Comparison of ENCODE assay signal across 15 cellular contexts in the genomic region with DNA sequence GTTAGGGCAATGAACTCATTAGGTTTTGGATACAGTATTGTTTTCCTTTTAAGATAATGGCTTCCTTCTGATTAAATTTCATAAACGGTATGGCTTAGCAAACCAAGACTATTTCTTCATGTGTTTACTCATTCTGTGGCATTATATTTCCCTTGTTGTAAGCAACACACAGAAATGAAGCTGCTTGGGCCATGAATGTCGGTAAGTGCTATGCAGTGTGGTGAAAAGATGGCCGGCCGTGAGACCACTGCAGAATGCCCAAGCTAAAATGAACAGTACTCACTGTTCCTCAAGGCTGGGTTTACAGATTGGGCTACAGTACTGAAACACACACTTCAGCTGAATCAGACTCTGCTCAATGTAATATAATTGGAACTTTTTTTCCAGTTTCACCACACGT. TPM values are rescaled to one million over a fixed set of nuclear protein-coding genes. Genes with fewer than 3 reads are reported as not detected.
DNase-seq lines count a peak whose midpoint lies in the region; ATAC-seq, FAIRE-seq and TF ChIP-seq lines count a peak whose summit lies in the region.
"Had no signal": no experiment of that assay in that cellular context is flagged by ENCODE, and none has a peak within 500 bp of the region (broad histone marks: within the 10 kb centered on the region; RNA-seq: fewer than 3 reads in every experiment).

No MANE protein-coding gene starts in this region.

- peak overlapping the region; percentile 94 for H3K27ac Mint-ChIP-seq in stimulated activated effector memory CD8-positive, alpha-beta T cell treated with anti-CD3 and anti-CD28 coated beads, Interleukin-12 subunit alpha, Interleukin-12 subunit beta, amount 100 ng/mL, for 72 hours

- peaks cover 2% of the 10 kb centered on the region for H3K9me3 Mint-ChIP-seq in stimulated activated effector memory CD8-positive, alpha-beta T cell treated with anti-CD3 and anti-CD28 coated beads, Interleukin-12 subunit alpha, Interleukin-12 subunit beta, amount 100 ng/mL, for 72 hours

- TF ChIP-seq POLR2A in GM12878 (IDR thresholded peaks at IDR 0.05; ENCODE audit: low read depth, low read length): no peak

- H3K9ac ChIP-seq in DND-41 (ENCODE audit: low read depth, low read length): peak overlapping the region; percentile 64; the same call in 1 of the 2 replicates
- peak overlapping the region; percentile 58; the same call in 1 of the 2 replicates for H3K9ac ChIP-seq in OCI-LY3 (ENCODE audit: low read length)
- H3K9ac ChIP-seq in GM12878 (ENCODE audit: control insufficient read depth, insufficient read depth, low read length): no peak overlapping the region

- RAD21 ChIA-PET in GM12878 (lab: Charles Lee; ENCODE audit: unreplicated experiment): interaction anchor here (0.9 to 2.0 kb wide), 8 partner anchors 9 to 435 kb away, joined by 3 to 7 read pairs (median 4); no protein-coding TSS in a partner anchor

- intact Hi-C loops in GM12878 (cut with micrococcal nuclease; ENCODE audit: unreplicated experiment): loop anchor here (2.0 to 5.0 kb wide), 3 partner anchors 74 to 111 kb away; no protein-coding TSS in a partner anchor

- peaks cover 54% of the 10 kb centered on the region for H3K36me3 ChIP-seq in DND-41 (ENCODE audit: insufficient read depth, low read length)
- H3K36me3 ChIP-seq in OCI-LY3 (replicated peaks; ENCODE audit: low read depth, low read length): peaks cover 31% of the 10 kb centered on the region
- H3K36me3 ChIP-seq in GM12878 (ENCODE audit: control insufficient read depth in 2 of 2, insufficient read depth in 2 of 2, low read length in 1 of 2): peaks cover 0 to 15% of the 10 kb centered on the region in 2 experiments; a peak in 2 of 4 replicates
- H3K36me3 ChIP-seq in hepatocyte (replicated peaks; ENCODE audit: insufficient read depth, low read depth): no peaks in the 10 kb centered on the region
- H3K36me3 ChIP-seq: thoracic aorta had no signal

- in situ Hi-C loops in GM12878 (cut with MboI): loop anchor here (25.0 kb wide), 1 partner anchor 1534 kb away; no protein-coding TSS in a partner anchor

- H3K4me1 Mint-ChIP-seq in stimulated activated effector memory CD8-positive, alpha-beta T cell treated with anti-CD3 and anti-CD28 coated beads, Interleukin-12 subunit alpha, Interleukin-12 subunit beta, amount 100 ng/mL, for 72 hours: peaks cover 83% of the 10 kb centered on the region

- peaks cover 87% of the 10 kb centered on the region for H3K79me2 ChIP-seq in DND-41 (ENCODE audit: insufficient read depth, low read length)
- H3K79me2 ChIP-seq in OCI-LY3 (ENCODE audit: low read length): peaks cover 81% of the 10 kb centered on the region
- peaks cover 89% of the 10 kb centered on the region for H3K79me2 ChIP-seq in GM12878 (ENCODE audit: control insufficient read depth, insufficient read depth, low read length)
- no peaks in the 10 kb centered on the region for H3K79me2 ChIP-seq in hepatocyte

- H3K4me2 ChIP-seq in DND-41 (ENCODE audit: insufficient read depth, low read length): peak overlapping the region; percentile 25; the same call in 1 of the 2 replicates
- H3K4me2 ChIP-seq in OCI-LY3 (ENCODE audit: low read length): peak overlapping the region; percentile 73
- peak overlapping the region; percentile 62 for H3K4me2 ChIP-seq in GM12878 (ENCODE audit: control insufficient read depth, insufficient read depth)
- no peak overlapping the region for H3K4me2 ChIP-seq in hepatocyte

- CTCF ChIA-PET in GM12878 (lab: Yijun Ruan, JAX): interaction anchor here (1.0 to 2.3 kb wide), 4 partner anchors 16 to 57 kb away, joined by 3 to 7 read pairs (median 4); no protein-coding TSS in a partner anchor

- no peak overlapping the region for H2AFZ ChIP-seq in DND-41 (ENCODE audit: low read depth, low read length)
- H2AFZ ChIP-seq in OCI-LY3 (ENCODE audit: low read depth, low read length): no peak overlapping the region
- peak overlapping the region; percentile 38; the same call in 1 of the 2 replicates for H2AFZ ChIP-seq in GM12878 (ENCODE audit: control insufficient read depth, low read depth, low read length)
- H2AFZ ChIP-seq in hepatocyte: no peak overlapping the region

- no peak for FAIRE-seq in GM12878 (lab: Jason Lieb, UNC)
- FAIRE-seq: islet of Langerhans had no signal

- no peak for TF ChIP-seq EP300 in GM12878 (IDR thresholded peaks at IDR 0.05; ENCODE audit: borderline replicate concordance in 1 of 2, control insufficient read depth in 1 of 2, low read depth in 2 of 2, low read length in 2 of 2)

- H3K4me3 ChIP-seq in DND-41 (ENCODE audit: low read depth in 1 of 2, low read length in 2 of 2): no peak overlapping the region; a peak in 1 of 4 replicates
- H3K4me3 ChIP-seq in OCI-LY3 (ENCODE audit: low read length): peak overlapping the region; percentile 47
- H3K4me3 ChIP-seq in GM12878: peak overlapping the region; percentile 21; the same call in 1 of the 2 replicates
- no peak overlapping the region for H3K4me3 ChIP-seq in hepatocyte
- H3K4me3 ChIP-seq: thoracic aorta had no signal

- H3K27ac ChIP-seq in DND-41 (ENCODE audit: low read length) (peak overlapping the region; percentile 98), OCI-LY3 (ENCODE audit: low read length) (peak overlapping the region; percentile 98), GM12878 (ENCODE audit: control insufficient read depth, insufficient read depth) (peak overlapping the region; percentile 84), hepatocyte (no peak overlapping the region)
- H3K27ac ChIP-seq: C4-2B, thoracic aorta had no signal

- POLR2A ChIA-PET in GM12878 (lab: Charles Lee): interaction anchor here (0.9 to 2.0 kb wide), 3 partner anchors 11 to 35 kb away, joined by 3 to 6 read pairs (median 4); no protein-coding TSS in a partner anchor

- BruUV-seq in GM12878 (replicated peaks; lab: Mats Ljungman, UMichigan): no TSS peak

- H4K20me1 ChIP-seq in DND-41 (ENCODE audit: insufficient read depth, low read length) (no peaks in the 10 kb centered on the region), OCI-LY3 (ENCODE audit: insufficient read depth, low read length) (peaks cover 4% of the 10 kb centered on the region; the same call in 1 of the 2 replicates), GM12878 (ENCODE audit: control insufficient read depth, insufficient read depth) (no peaks in the 10 kb centered on the region), hepatocyte (ENCODE audit: insufficient read depth, poor library complexity, severe bottlenecking) (no peaks in the 10 kb centered on the region)

- H3K4me1 ChIP-seq in DND-41 (ENCODE audit: insufficient read depth, low read length) (peaks cover 89% of the 10 kb centered on the region), OCI-LY3 (ENCODE audit: low read length) (peaks cover 73% of the 10 kb centered on the region), GM12878 (ENCODE audit: control insufficient read depth, insufficient read depth, low read length) (peaks cover 30% of the 10 kb centered on the region), hepatocyte (ENCODE audit: insufficient read depth) (no peaks in the 10 kb centered on the region)

- H3K4me3 Mint-ChIP-seq in stimulated activated effector memory CD8-positive, alpha-beta T cell treated with anti-CD3 and anti-CD28 coated beads, Interleukin-12 subunit alpha, Interleukin-12 subunit beta, amount 100 ng/mL, for 72 hours: peak overlapping the region; percentile 64

- SMC1A ChIA-PET in GM12878 (lab: Charles Lee; ENCODE audit: uncharacterized antibody, unreplicated experiment): interaction anchor here (0.6 to 5.1 kb wide), 11 partner anchors 10 to 110 kb away, joined by 3 to 31 read pairs (median 4); partner anchors contain the start of gene APBB1IP

- H3K27me3 ChIP-seq in DND-41 (ENCODE audit: insufficient read depth, low read length, poor library complexity): no peaks in the 10 kb centered on the region
- H3K27me3 ChIP-seq in OCI-LY3 (ENCODE audit: low read depth, low read length): no peaks in the 10 kb centered on the region
- H3K27me3 ChIP-seq in GM12878 (replicated peaks in 1 of 2; ENCODE audit: control insufficient read depth in 2 of 2, insufficient read depth in 2 of 2, low read length in 1 of 2): no peaks in the 10 kb centered on the region
- H3K27me3 ChIP-seq in hepatocyte: no peaks in the 10 kb centered on the region

- peaks cover 35% of the 10 kb centered on the region for H3K36me3 Mint-ChIP-seq in stimulated activated effector memory CD8-positive, alpha-beta T cell treated with anti-CD3 and anti-CD28 coated beads, Interleukin-12 subunit alpha, Interleukin-12 subunit beta, amount 100 ng/mL, for 72 hours

- DNase-seq in DND-41: no peak
- DNase-seq in GM12878 (ENCODE audit: low read depth, low spot score): no peak
- no peak for DNase-seq in stimulated activated effector memory CD8-positive, alpha-beta T cell treated with anti-CD3 and anti-CD28 coated beads, Interleukin-12 subunit alpha, Interleukin-12 subunit beta, amount 100 ng/mL, for 72 hours (ENCODE audit: low spot score in 2 of 2)
- DNase-seq in hepatocyte (ENCODE audit: low spot score): no peak
- DNase-seq: activated gamma-delta T cell, NCI-H2029 treated with DMSO at 0.1 percent for 48 hours, NCI-H526 treated with DMSO at 0.1 percent for 48 hours, posterior cingulate gyrus, RPMI8226 had no signal

- H3K9me3 ChIP-seq in DND-41 (ENCODE audit: insufficient read depth, low read length, severe bottlenecking): no peaks in the 10 kb centered on the region
- no peaks in the 10 kb centered on the region for H3K9me3 ChIP-seq in OCI-LY3 (ENCODE audit: insufficient read depth, low read length)
- H3K9me3 ChIP-seq in GM12878 (replicated peaks; ENCODE audit: control insufficient read depth, insufficient read depth, low read length): peaks cover 6% of the 10 kb centered on the region; the same call in 2 of the 3 replicates
- no peaks in the 10 kb centered on the region for H3K9me3 ChIP-seq in hepatocyte (ENCODE audit: low read depth)
- H3K9me3 ChIP-seq: thoracic aorta had no signal

- no peaks in the 10 kb centered on the region for H3K9me2 ChIP-seq in hepatocyte (replicated peaks; ENCODE audit: insufficient read depth)

- TF ChIP-seq RAD21 in GM12878 (IDR thresholded peaks at IDR 0.05; ENCODE audit: insufficient read depth, low read depth, low read length): no peak

- ATAC-seq in DND-41 (ENCODE audit: insufficient read depth, low read depth) (no peak), GM12878 (peak; percentile 36), GM19395 (IDR thresholded peaks at IDR 0.05; ENCODE audit: unreplicated experiment) (no peak), GM21367 (IDR thresholded peaks at IDR 0.05; ENCODE audit: unreplicated experiment) (no peak)
- peak; percentile 51 for ATAC-seq in stimulated activated effector memory CD8-positive, alpha-beta T cell treated with anti-CD3 and anti-CD28 coated beads, Interleukin-12 subunit alpha, Interleukin-12 subunit beta, amount 100 ng/mL, for 72 hours

- TF ChIP-seq CTCF in DND-41 (IDR thresholded peaks at IDR 0.05; ENCODE audit: borderline replicate concordance, extremely low read depth, low read length, poor library complexity, severe bottlenecking) (no peak), OCI-LY3 (IDR thresholded peaks at IDR 0.05; ENCODE audit: low read depth, low read length) (no peak), GM12878 (IDR thresholded peaks at IDR 0.05 in 2 of 3, conservative IDR thresholded peaks at IDR 0.05 in 1 of 3; ENCODE audit: control insufficient read depth in 2 of 3, extremely low read depth in 1 of 3, insufficient read depth in 1 of 3, low read depth in 3 of 3, low read length in 3 of 3) (no peak), hepatocyte (IDR thresholded peaks at IDR 0.05; ENCODE audit: poor library complexity) (no peak)

- 54% methylated on average over 5 of the region's 5 CpGs for WGBS in GM12878 (ENCODE audit: insufficient coverage, insufficient replicate concordance, low lambda C conversion rate, missing lambda C conversion rate)
- 82% methylated on average over 5 of the region's 5 CpGs for WGBS in hepatocyte (ENCODE audit: low lambda C conversion rate, missing lambda C conversion rate)

RNA-seq across cellular contexts. Expression of gene APBB1IP, which starts 8.1 kb away (rescaled TPM):
- 95.1 and 97.5 TPM in 2 replicates for total RNA-seq in GM12878 (2013; cell fraction: nucleolus; rRNA removed)
- total RNA-seq in GM12878 (2014; rRNA removed) (14.7 and 14.8 TPM in 2 replicates), GM12878 (2014; rRNA removed; fragmentation: Illumina TruSeq; extraction: Trizol) (18.2 and 20.0 TPM in 2 replicates), GM12878 (2021) (67.0 and 67.4 TPM in 2 replicates), hepatocyte (1.1 and 1.6 TPM in 2 replicates)
- 26.8 TPM for polyA plus RNA-seq in GM12878 (2011; ENCODE audit: low read depth)
- polyA plus RNA-seq in GM12878 (2011; rRNA removed) (10.6 and 12.5 TPM in 2 replicates), GM12878 (2014; fragmentation: Illumina TruSeq; extraction: Trizol) (66.0 and 74.0 TPM in 2 replicates), GM12878 (2014; fragmentation: Nextera tagmentation; extraction: Ambion mirVana) (10 to 100 TPM in 1 of 2 experiments, 1 to 10 TPM in 1; 7.3 to 11.4 TPM), GM12878 (2014; rRNA removed) (21.5 and 28.1 TPM in 2 replicates), GM12878 (2016; fragmentation: Nextera tagmentation; extraction: Ambion mirVana) (10 to 100 TPM; 23.7 to 30.2 TPM), hepatocyte (1.8 and 2.0 TPM in 2 replicates)
- 9.7 and 14.3 TPM in 2 replicates for polyA plus RNA-seq in GM12878 (2011; cell fraction: cytosol; rRNA removed)
- 20.7 and 24.7 TPM in 2 replicates for polyA plus RNA-seq in GM12878 (2011; cell fraction: nucleus; rRNA removed)
- polyA plus RNA-seq in GM12878 (2012): 62.2 and 64.8 TPM in 2 replicates
- polyA minus RNA-seq in GM12878 (2011; rRNA and poly(A)+ RNA removed): 18.3 and 29.0 TPM in 2 replicates
- 13.4 and 15.7 TPM in 2 replicates for polyA minus RNA-seq in GM12878 (2011; cell fraction: cytosol; rRNA and poly(A)+ RNA removed)
- 30.6 and 41.9 TPM in 2 replicates for polyA minus RNA-seq in GM12878 (2011; cell fraction: nucleus; rRNA and poly(A)+ RNA removed)

Comparison
In these comparisons a context has a peak if more than half of its experiments do, and no peak if none do; other contexts are left out.
1. ATAC-seq: peak in GM12878 (single experiment) and stimulated activated effector memory CD8-positive, alpha-beta T cell treated with anti-CD3 and anti-CD28 coated beads, Interleukin-12 subunit alpha, Interleukin-12 subunit beta, amount 100 ng/mL, for 72 hours (single experiment); none in DND-41 (single experiment), GM19395 (single experiment) and GM21367 (single experiment).
2. H3K4me3 ChIP-seq: peak in OCI-LY3 (single experiment) and GM12878 (single experiment); none in DND-41 (0 of 2) and hepatocyte (single experiment).